27 cellular contexts compared by ENCODE assay signal in the genomic region with DNA sequence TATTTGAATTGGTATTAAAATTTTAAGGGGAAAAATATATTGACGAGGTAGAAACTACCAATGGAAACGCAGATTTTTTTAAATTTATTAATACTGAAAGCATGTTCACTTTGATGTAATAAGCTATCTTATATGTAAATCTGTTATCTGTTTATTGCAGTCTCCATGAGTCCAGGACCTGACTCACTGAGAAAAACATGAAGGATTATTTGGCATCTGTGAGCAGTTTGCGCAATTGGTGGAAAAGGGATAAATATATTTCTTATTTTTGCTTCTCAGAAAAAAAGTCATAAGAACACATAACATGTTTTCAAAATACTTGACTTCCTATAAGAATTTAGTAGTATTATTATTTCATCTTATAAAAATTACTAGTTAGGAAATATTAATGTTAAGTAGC.
"Had no signal": no experiment of that assay in that cellular context is flagged by ENCODE, and none has a peak within 500 bp of the region (broad histone marks: within the 10 kb centered on the region; RNA-seq: fewer than 3 reads in every experiment).

No MANE protein-coding gene starts in this region.

- ATAC-seq: stimulated activated effector memory CD8-positive, alpha-beta T cell treated with anti-CD3 and anti-CD28 coated beads, Interleukin-12 subunit alpha, Interleukin-12 subunit beta, amount 100 ng/mL, for 72 hours; stimulated activated memory B cell treated with anti-CD40 and anti-IgM and Interleukin-4, amounts not matched to agents 10 μg/mL and 1 μg/mL and 100 μg/mL, for 72 hours; stimulated activated naive B cell treated with anti-CD40 and anti-IgM and Interleukin-4, amounts not matched to agents 10 μg/mL and 1 μg/mL and 100 μg/mL, for 72 hours; stimulated activated naive CD8-positive, alpha-beta T cell treated with anti-CD3 and anti-CD28 coated beads, Interleukin-15, amount 100 ng/mL, for 72 hours; stimulated activated naive CD8-positive, alpha-beta T cell treated with anti-CD3 and anti-CD28 coated beads, Interleukin-15, Interleukin-2, amounts not matched to agents 100 U/mL and 50 U/mL, for 24 hours; upper lobe of right lung had no signal

- FAIRE-seq: urothelium cell line had no signal

- H3K36me3 ChIP-seq: stomach, suprapubic skin, thoracic aorta, thyroid gland, tibial artery, tibial nerve, transverse colon, upper lobe of left lung, upper lobe of right lung, uterus, vagina had no signal

- DNase-seq: stimulated activated CD4-positive, alpha-beta T cell treated with anti-CD3 and anti-CD28 coated beads, Interleukin-2, amount 100 ng/mL, for 48 hours; stimulated activated CD4-positive, alpha-beta T cell treated with anti-CD3 and anti-CD28 coated beads, Interleukin-4, amount 100 ng/mL, for 1 hour; stimulated activated CD4-positive, alpha-beta T cell treated with anti-CD3 and anti-CD28 coated beads, Interleukin-4, amount 100 ng/mL, for 24 hours; stimulated activated CD4-positive, alpha-beta T cell treated with anti-CD3 and anti-CD28 coated beads, Interleukin-4, amount 100 ng/mL, for 4 hours; stimulated activated CD8-positive, alpha-beta memory T cell treated with anti-CD3 and anti-CD28 coated beads, Interleukin-4, amount 100 ng/mL, for 48 hours; stimulated activated naive B cell treated with anti-CD40 and anti-IgM and Interleukin-4, amounts not matched to agents 10 μg/mL and 1 μg/mL and 100 μg/mL, for 72 hours; stimulated activated naive CD4-positive, alpha-beta T cell; stimulated activated naive CD4-positive, alpha-beta T cell treated with Interleukin-2 at 50 U/mL for 16 hours; stimulated activated naive CD8-positive, alpha-beta T cell treated with anti-CD3 and anti-CD28 coated beads, Interleukin-15, amount 100 ng/mL, for 72 hours; stimulated activated naive CD8-positive, alpha-beta T cell treated with anti-CD3 and anti-CD28 coated beads, Interleukin-15, Interleukin-2, amounts not matched to agents 100 U/mL and 50 U/mL, for 24 hours; stomach; substantia nigra; testis; thyroid gland; tibial artery; transverse colon; trophoblast cell; upper lobe of left lung; upper lobe of right lung; uterus had no signal

- H3K27ac ChIP-seq: stomach, suprapubic skin, testis, thoracic aorta, thyroid gland, tibial artery, tibial nerve, transverse colon, upper lobe of left lung, upper lobe of right lung, uterus, vagina had no signal

- H3K9me3 ChIP-seq: stomach, testis, thoracic aorta, thyroid gland, tibial artery, tibial nerve, transverse colon, upper lobe of left lung, upper lobe of right lung, uterus, vagina had no signal

- H3K4me1 ChIP-seq: stomach, suprapubic skin, testis, thyroid gland, tibial artery, tibial nerve, transverse colon, upper lobe of left lung, upper lobe of right lung, uterus, vagina had no signal

- H3K27me3 ChIP-seq: stomach, suprapubic skin, testis, thyroid gland, tibial artery, tibial nerve, transverse colon, upper lobe of left lung, upper lobe of right lung, uterus, vagina had no signal

- H3K4me3 ChIP-seq: stomach, suprapubic skin, testis, thoracic aorta, thyroid gland, tibial artery, tibial nerve, transverse colon, upper lobe of left lung, upper lobe of right lung, uterus, vagina had no signal
